ENCODE assay signal across 1 cellular context in the genomic region with DNA sequence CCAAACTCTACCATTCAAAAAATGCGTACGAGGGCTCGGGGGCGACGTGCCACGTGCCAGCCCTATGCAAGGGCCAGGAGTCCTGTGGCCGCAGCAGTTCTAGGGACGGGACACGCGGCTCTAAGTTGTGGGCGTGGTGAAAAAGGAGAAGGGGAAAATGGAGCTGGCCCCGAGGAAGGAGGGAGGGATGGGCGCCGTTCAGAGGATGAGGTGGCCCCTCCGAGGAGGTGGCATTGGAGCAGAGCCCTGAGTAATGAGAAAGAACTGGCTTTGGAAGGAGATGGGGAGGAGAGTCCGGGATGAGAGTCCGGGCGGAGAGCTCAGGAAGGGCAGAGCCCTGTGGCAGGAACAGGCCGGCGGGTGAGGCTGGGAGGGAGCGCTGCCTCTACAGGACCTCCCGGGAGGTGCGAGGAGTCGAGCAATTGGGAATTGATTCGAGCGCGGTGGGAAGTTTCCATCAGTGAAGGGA.
TF ChIP-seq lines count a peak whose summit lies in the region.

No MANE protein-coding gene starts in this region.

TF ChIP-seq in A549, 52 proteins besides CTCF, POLR2A, EP300 and RAD21 (continued from another document):
- TF ChIP-seq, protein P1, sequence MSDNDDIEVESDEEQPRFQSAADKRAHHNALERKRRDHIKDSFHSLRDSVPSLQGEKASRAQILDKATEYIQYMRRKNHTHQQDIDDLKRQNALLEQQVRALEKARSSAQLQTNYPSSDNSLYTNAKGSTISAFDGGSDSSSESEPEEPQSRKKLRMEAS (IDR thresholded peaks at IDR 0.05): peak; percentile 87
